In genomic region chr2:112481528-112482228, GRCh38 we compare ENCODE assay signal across 8 cellular contexts. TPM values are rescaled to one million over a fixed set of nuclear protein-coding genes. Genes with fewer than 3 reads are reported as not detected.
DNase-seq lines count a peak whose midpoint lies in the region; ATAC-seq lines count a peak whose summit lies in the region.

TSS of gene TTL (plus strand) at chr2:112482156. CDS start at chr2:112482345, 189 bp downstream.

- H3K4me3 Mint-ChIP-seq in natural killer cell treated with Interleukin-12 subunit alpha and Interleukin-12 subunit beta and Interleukin-15 and Interleukin-18, amount 100 ng/mL, for 72 hours = peak within 1 kb of the TSS; percentile 94

- H3K27me3 Mint-ChIP-seq in natural killer cell treated with Interleukin-12 subunit alpha and Interleukin-12 subunit beta and Interleukin-15 and Interleukin-18, amount 100 ng/mL, for 72 hours = no peaks in the 10 kb centered on the region

- peak; percentile 88 for DNase-seq in D341Med (ENCODE audit: low spot score)
- peak; percentile 61 for DNase-seq in HT1080 (ENCODE audit: low read depth)
- DNase-seq in RPMI8226 = peak; percentile 83
- DNase-seq in activated T-helper 9 cell treated with anti-CD3 and anti-CD28 coated beads, Interleukin-2, amount 50 U/mL, for 16 hours (ENCODE audit: low read depth) = peak; percentile 73
- peak; percentile 38 for DNase-seq in fibroblast of peridontal ligament (ENCODE audit: extremely low read depth)
- peak; percentile 85 for DNase-seq in natural killer cell treated with Interleukin-12 subunit alpha and Interleukin-12 subunit beta and Interleukin-15 and Interleukin-18, amount 100 ng/mL, for 72 hours (ENCODE audit: low spot score)
- DNase-seq in stimulated activated naive CD4-positive, alpha-beta T cell treated with Interleukin-2 at 50 U/mL for 16 hours (lab: John Stamatoyannopoulos, UW) = peak; percentile 73

- peak; percentile 74 for ATAC-seq in GM21360 (IDR thresholded peaks at IDR 0.05; ENCODE audit: unreplicated experiment)
- ATAC-seq in natural killer cell treated with Interleukin-12 subunit alpha and Interleukin-12 subunit beta and Interleukin-15 and Interleukin-18, amount 100 ng/mL, for 72 hours = peak; percentile 94

- H3K9me3 Mint-ChIP-seq in natural killer cell treated with Interleukin-12 subunit alpha and Interleukin-12 subunit beta and Interleukin-15 and Interleukin-18, amount 100 ng/mL, for 72 hours = no peaks in the 10 kb centered on the region

- no peaks in the 10 kb centered on the region for H3K36me3 Mint-ChIP-seq in natural killer cell treated with Interleukin-12 subunit alpha and Interleukin-12 subunit beta and Interleukin-15 and Interleukin-18, amount 100 ng/mL, for 72 hours

- H3K4me1 Mint-ChIP-seq in natural killer cell treated with Interleukin-12 subunit alpha and Interleukin-12 subunit beta and Interleukin-15 and Interleukin-18, amount 100 ng/mL, for 72 hours (ENCODE audit: low read depth in 2 of 2) = peaks cover 27 to 35% of the 10 kb centered on the region in 2 donors

- peak within 1 kb of the TSS; percentile 75 to 89 for H3K27ac Mint-ChIP-seq in natural killer cell treated with Interleukin-12 subunit alpha and Interleukin-12 subunit beta and Interleukin-15 and Interleukin-18, amount 100 ng/mL, for 72 hours

RNA-seq across cellular contexts. Expression of gene TTL, which starts in this region (rescaled TPM):
- total RNA-seq in HT1080 (2014; rRNA removed; shearing (Covaris generic)) = 48.5 and 50.1 TPM in 2 replicates
- polyA plus RNA-seq in HT1080 (2015; cell fraction: cytosol; rRNA removed) = 35.1 and 39.4 TPM in 2 replicates
- polyA plus RNA-seq in HT1080 (2015; cell fraction: nucleus; rRNA removed) = 37.9 and 40.0 TPM in 2 replicates
- 10 to 100 TPM; 21.0 to 37.0 TPM for total RNA-seq in natural killer cell treated with Interleukin-12 subunit alpha and Interleukin-12 subunit beta and Interleukin-15 and Interleukin-18, amount 100 ng/mL, for 72 hours

Comparison
In these comparisons a context has a peak if more than half of its experiments do, and no peak if none do; other contexts are left out.
1. Peak in every context shown above with its lines: DNase-seq and ATAC-seq.
2. DNase-seq: peak in every context shown above with its lines; median percentile 88 in D341Med; 85 in natural killer cell treated with Interleukin-12 subunit alpha and Interleukin-12 subunit beta and Interleukin-15 and Interleukin-18, amount 100 ng/mL, for 72 hours; 83 in RPMI8226; 73 in activated T-helper 9 cell treated with anti-CD3 and anti-CD28 coated beads, Interleukin-2, amount 50 U/mL, for 16 hours; 73 in stimulated activated naive CD4-positive, alpha-beta T cell treated with Interleukin-2 at 50 U/mL for 16 hours; 61 in HT1080; 38 in fibroblast of peridontal ligament.